ENCODE assay signal across 7 cellular contexts in genomic region chr1:226091461-226091860, GRCh38.
"Had no signal": no experiment of that assay in that cellular context is flagged by ENCODE, and none has a peak within 500 bp of the region (broad histone marks: within the 10 kb centered on the region; RNA-seq: fewer than 3 reads in every experiment).

No MANE protein-coding gene starts in this region.

- DNase-seq: GOT3, H7, HFFc6, KBM-7 had no signal

- H3K4me2 ChIP-seq: KMS-11 had no signal

- H3K36me3 ChIP-seq: HAP-1 had no signal

- H3K4me3 ChIP-seq: HAP-1 had no signal

- H3K27ac ChIP-seq: HL-60, KMS-11 had no signal

- H3K9ac ChIP-seq: KMS-11 had no signal

- H3K4me1 ChIP-seq: HAP-1 had no signal

- H3K9me3 ChIP-seq: HAP-1 had no signal
